In the genomic region with DNA sequence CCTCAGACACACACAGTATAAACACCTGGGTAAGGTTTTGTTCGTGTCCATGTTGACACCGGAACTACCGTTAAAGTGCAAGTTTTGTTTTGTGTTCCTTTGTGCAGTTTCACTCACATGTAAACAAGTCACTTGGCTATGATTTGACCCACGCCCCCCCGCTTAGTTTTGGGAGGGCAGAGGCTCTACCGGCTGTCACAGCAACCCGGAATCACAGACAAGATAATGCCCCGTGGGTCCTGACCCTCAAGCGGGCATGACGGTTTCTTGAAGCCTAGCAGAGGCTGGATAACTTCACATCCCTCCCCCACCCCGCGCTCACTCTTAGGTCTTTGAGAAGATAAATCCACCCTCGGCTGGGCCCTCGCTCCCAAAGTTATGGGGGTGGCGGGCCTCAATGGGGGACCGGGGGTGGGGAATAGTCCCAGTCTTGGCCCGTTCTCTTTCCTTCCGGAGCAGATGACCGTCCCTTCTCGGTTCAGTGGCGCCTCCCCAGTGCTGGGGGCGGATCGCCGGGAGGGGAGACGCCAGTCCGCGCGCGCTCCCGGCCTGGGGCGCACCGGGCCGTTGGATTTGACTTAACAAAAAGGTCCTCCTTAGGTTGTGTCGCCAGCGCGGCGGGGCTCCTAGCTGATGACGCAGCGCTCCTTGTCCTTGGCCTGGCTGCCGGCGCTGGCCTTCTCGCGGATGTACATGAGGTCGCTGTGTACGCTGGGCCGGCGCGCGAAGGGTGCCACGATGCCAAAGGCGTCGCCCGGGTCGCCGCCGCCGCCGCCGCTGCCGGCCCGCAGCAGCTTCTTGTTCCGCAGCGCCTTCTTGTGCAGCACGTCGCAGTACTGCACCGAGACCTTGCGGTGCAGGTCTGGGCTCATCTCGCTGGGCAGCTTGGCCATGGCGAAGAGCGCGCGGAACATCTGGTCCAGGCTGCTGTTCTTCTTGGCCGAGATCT, we compare ENCODE assay signal across 8 cellular contexts. TPM values are rescaled to one million over a fixed set of nuclear protein-coding genes. Genes with fewer than 3 reads are reported as not detected.
DNase-seq lines count a peak whose midpoint lies in the region; ATAC-seq and TF ChIP-seq lines count a peak whose summit lies in the region.

No MANE protein-coding gene starts in this region.

- H3K9me3 ChIP-seq in CD4-positive, alpha-beta T cell (ENCODE audit: control insufficient read depth, low read length): no peaks in the 10 kb centered on the region

- intact Hi-C loops in CD4-positive, alpha-beta T cell (cut with DNase I, micrococcal nuclease): no loop called here

- POLR2A ChIA-PET in CD4-positive, alpha-beta T cell (lab: Charles Lee): interaction anchor here (1.2 kb wide), 1 partner anchor 103 kb away, joined by 4 read pairs; no protein-coding TSS in a partner anchor

- no peaks in the 10 kb centered on the region for H3K9me3 Mint-ChIP-seq in CD4-positive, alpha-beta T cell
- H3K9me3 Mint-ChIP-seq in stimulated activated naive B cell treated with anti-CD40 and anti-IgM and Interleukin-4, amounts not matched to agents 10 μg/mL and 1 μg/mL and 100 μg/mL, for 72 hours: no peaks in the 10 kb centered on the region

- no peak for ATAC-seq in CD4-positive, alpha-beta T cell (ENCODE audit: poor library complexity)
- ATAC-seq in left lobe of liver (peak; percentile 8), HG03432 (IDR thresholded peaks at IDR 0.05; ENCODE audit: unreplicated experiment) (no peak), HG03159 (IDR thresholded peaks at IDR 0.05; ENCODE audit: unreplicated experiment) (no peak)
- peak in 1 of 2 donors; percentile 4 for ATAC-seq in stimulated activated naive B cell treated with anti-CD40 and anti-IgM and Interleukin-4, amounts not matched to agents 10 μg/mL and 1 μg/mL and 100 μg/mL, for 72 hours (replicated peaks)

- H3K4me1 Mint-ChIP-seq in CD4-positive, alpha-beta T cell (ENCODE audit: low read depth): peaks cover 7% of the 10 kb centered on the region
- H3K4me1 Mint-ChIP-seq in stimulated activated naive B cell treated with anti-CD40 and anti-IgM and Interleukin-4, amounts not matched to agents 10 μg/mL and 1 μg/mL and 100 μg/mL, for 72 hours: peaks cover 22 to 38% of the 10 kb centered on the region in 2 donors

- DNase-seq in CD4-positive, alpha-beta T cell: peak in 2 of 10 experiments; percentile 6 to 9
- DNase-seq in NCI-H748 treated with DMSO at 0.1 percent for 48 hours (lab: John Stamatoyannopoulos, UW): peak; percentile 63
- DNase-seq in left lobe of liver (ENCODE audit: low spot score): no peak
- DNase-seq in stimulated activated naive B cell treated with anti-CD40 and anti-IgM and Interleukin-4, amounts not matched to agents 10 μg/mL and 1 μg/mL and 100 μg/mL, for 72 hours: peak; percentile 13
- DNase-seq in SIG-M5 treated with dmso at 0.1 percent for 504 hours (lab: John Stamatoyannopoulos, UW; ENCODE audit: unreplicated experiment): no peak

- peaks cover 2% of the 10 kb centered on the region for H3K36me3 Mint-ChIP-seq in CD4-positive, alpha-beta T cell (ENCODE audit: low read depth)
- H3K36me3 Mint-ChIP-seq in stimulated activated naive B cell treated with anti-CD40 and anti-IgM and Interleukin-4, amounts not matched to agents 10 μg/mL and 1 μg/mL and 100 μg/mL, for 72 hours: peaks cover 19 to 32% of the 10 kb centered on the region in 2 donors

- H3K27me3 Mint-ChIP-seq in CD4-positive, alpha-beta T cell: peaks cover 10% of the 10 kb centered on the region
- peaks cover 13 to 27% of the 10 kb centered on the region in 2 donors for H3K27me3 Mint-ChIP-seq in stimulated activated naive B cell treated with anti-CD40 and anti-IgM and Interleukin-4, amounts not matched to agents 10 μg/mL and 1 μg/mL and 100 μg/mL, for 72 hours

- no peak overlapping the region for H3K27ac ChIP-seq in CD4-positive, alpha-beta T cell (ENCODE audit: low read depth, low read length)
- peak overlapping the region; percentile 81 for H3K27ac ChIP-seq in cingulate gyrus (ENCODE audit: low read depth, low read length)

- no peak overlapping the region for H3K27ac Mint-ChIP-seq in CD4-positive, alpha-beta T cell
- peak overlapping the region; percentile 56 for H3K27ac Mint-ChIP-seq in stimulated activated naive B cell treated with anti-CD40 and anti-IgM and Interleukin-4, amounts not matched to agents 10 μg/mL and 1 μg/mL and 100 μg/mL, for 72 hours

- peak overlapping the region; percentile 82 for H3K4me3 Mint-ChIP-seq in CD4-positive, alpha-beta T cell
- H3K4me3 Mint-ChIP-seq in stimulated activated naive B cell treated with anti-CD40 and anti-IgM and Interleukin-4, amounts not matched to agents 10 μg/mL and 1 μg/mL and 100 μg/mL, for 72 hours: peak overlapping the region; percentile 76 to 82

- CTCF ChIA-PET in CD4-positive, alpha-beta T cell (lab: Charles Lee): no interaction called here

- no peak for TF ChIP-seq CTCF in CD4-positive, alpha-beta T cell (IDR thresholded peaks at IDR 0.05)

- H3K27me3 ChIP-seq in CD4-positive, alpha-beta T cell (ENCODE audit: control insufficient read depth, insufficient read depth, low read length): peaks cover 8% of the 10 kb centered on the region

RNA-seq across cellular contexts. Expression of gene RASD1, which starts 1.4 kb away (rescaled TPM):
- 1 to 10 TPM; 1.8 to 2.0 TPM for total RNA-seq in CD4-positive, alpha-beta T cell
- 1.1 TPM for total RNA-seq in left lobe of liver

RNA-seq across cellular contexts. Expression of gene MED9, which starts 18.0 kb away (rescaled TPM):
- total RNA-seq in CD4-positive, alpha-beta T cell: 10 to 100 TPM; 27.0 to 27.9 TPM
- 7.1 TPM for total RNA-seq in left lobe of liver

Comparison
In these comparisons a context has a peak if more than half of its experiments do, and no peak if none do; other contexts are left out.
1. DNase-seq: peak in NCI-H748 treated with DMSO at 0.1 percent for 48 hours (single experiment) and stimulated activated naive B cell treated with anti-CD40 and anti-IgM and Interleukin-4, amounts not matched to agents 10 μg/mL and 1 μg/mL and 100 μg/mL, for 72 hours (single experiment); none in left lobe of liver (single experiment) and SIG-M5 treated with dmso at 0.1 percent for 504 hours (single experiment).